ENCODE assay signal across 1 cellular context in the genomic region with DNA sequence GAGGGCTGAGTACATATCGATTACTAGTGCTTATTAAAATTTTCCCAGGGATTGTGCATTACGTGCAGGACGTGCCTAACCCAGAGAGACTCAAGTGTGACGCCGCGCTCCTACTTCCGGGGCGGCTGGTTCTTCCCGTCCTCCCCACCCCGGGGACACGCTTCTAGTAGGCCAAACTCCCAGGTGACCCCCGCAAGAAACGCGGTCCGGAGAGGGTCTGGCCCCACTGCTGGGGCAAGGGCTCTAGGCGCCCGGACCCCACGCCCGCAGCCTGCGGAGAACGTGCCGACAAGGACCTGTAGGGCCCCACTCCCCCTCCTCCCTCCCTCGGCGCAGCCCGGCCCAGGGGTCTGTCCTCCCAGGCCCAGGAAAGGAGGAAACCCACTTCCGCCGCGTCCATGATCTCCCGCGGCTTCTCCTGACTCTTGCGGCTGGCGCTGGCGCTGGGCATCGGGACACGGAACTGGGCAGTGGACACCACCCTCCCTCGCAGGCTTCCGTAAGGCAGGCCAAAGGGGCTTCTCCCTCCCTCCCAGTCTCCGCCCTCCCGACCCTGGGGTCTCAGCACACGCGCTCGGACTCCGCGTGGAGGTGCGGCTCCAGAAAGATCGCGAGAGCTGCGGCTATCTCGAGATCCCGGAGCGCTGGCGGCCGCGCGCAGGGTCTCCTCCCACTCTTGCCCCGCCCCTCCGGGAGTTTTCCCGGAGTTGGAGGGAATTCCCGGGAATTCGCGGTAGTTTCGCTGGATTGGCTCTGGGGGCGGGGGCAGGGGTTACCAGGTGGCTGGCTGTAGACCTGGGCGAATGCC.
A peak's percentile ranks its signal among the peaks of the same experiment; 100 is the strongest.
TF ChIP-seq lines count a peak whose summit lies in the region.

DARS1 (minus strand) TSS at position 609 of the 808 bp plus-strand sequence; CDS start at position 451, 158 bp downstream.

TF ChIP-seq in K562, 482 proteins besides CTCF, POLR2A, EP300 and RAD21 (continued from another document and continues in another):
- TF ChIP-seq ARID3A (IDR thresholded peaks at IDR 0.05; ENCODE audit: borderline replicate concordance, low read depth, low read length) (no peak), SPI1 (IDR thresholded peaks at IDR 0.05; ENCODE audit: borderline replicate concordance, low read depth, low read length) (peak; percentile 55; the same call in 1 of the 2 replicates), RCOR1 (IDR thresholded peaks at IDR 0.05; ENCODE audit: borderline replicate concordance in 1 of 2, low read depth in 2 of 2, low read length in 2 of 2) (no peak; a peak in 1 of 4 replicates), SRSF7 (optimal IDR thresholded peaks at IDR 0.05; ENCODE audit: low read depth, low read length) (no peak), SUPT5H (IDR thresholded peaks at IDR 0.05) (peak; percentile 89), SOX6 (IDR thresholded peaks at IDR 0.05) (peak; percentile 36; the same call in 1 of the 2 replicates), E2F6 (IDR thresholded peaks at IDR 0.05; ENCODE audit: borderline replicate concordance in 1 of 2, extremely low read depth in 1 of 2, insufficient read depth in 1 of 2, insufficient read length in 1 of 2, low read depth in 1 of 2, low read length in 1 of 2, poor library complexity in 1 of 2, severe bottlenecking in 1 of 2) (peak in 1 of 2 experiments; percentile 63), ZBTB7A (IDR thresholded peaks at IDR 0.05; ENCODE audit: borderline replicate concordance, control insufficient read depth, low read depth, low read length) (peak; percentile 97), HDAC2 (IDR thresholded peaks at IDR 0.05) (peak; percentile 38; the same call in 1 of the 2 replicates), NR2F6 (CRISPR knock-in tag; IDR thresholded peaks at IDR 0.05) (no peak), TSC22D4 (tag; IDR thresholded peaks at IDR 0.05) (no peak), CXXC5 (CRISPR knock-in tag; IDR thresholded peaks at IDR 0.05) (peak; percentile 82), ZNF263 (CRISPR knock-in tag; IDR thresholded peaks at IDR 0.05; ENCODE audit: borderline replicate concordance) (peak; percentile 99), POLR2AphosphoS5 (IDR thresholded peaks at IDR 0.05; ENCODE audit: control insufficient read depth, insufficient read depth, low read depth, low read length) (peak; percentile 68; the same call in 1 of the 2 replicates), ZNF174 (CRISPR knock-in tag; IDR thresholded peaks at IDR 0.05) (no peak), BRD4 (IDR thresholded peaks at IDR 0.05) (peak; percentile 74), TEAD1 (CRISPR knock-in tag; IDR thresholded peaks at IDR 0.05) (no peak), ZNF146 (CRISPR knock-in tag; IDR thresholded peaks at IDR 0.05; ENCODE audit: unreplicated experiment) (no peak), TAF7 (tag; IDR thresholded peaks at IDR 0.05) (peak; percentile 84), NELFE (IDR thresholded peaks at IDR 0.05; ENCODE audit: insufficient read depth, insufficient read length) (no peak), FOSL1 (tag; conservative IDR thresholded peaks at IDR 0.05) (no peak; the same call in 1 of the 2 replicates), ZNF12 (CRISPR knock-in tag; IDR thresholded peaks at IDR 0.05) (peak; percentile 67; the same call in 1 of the 2 replicates), DPF2 (IDR thresholded peaks at IDR 0.05) (no peak; the same call in 1 of the 2 replicates), HNRNPUL1 (IDR thresholded peaks at IDR 0.05; ENCODE audit: low read length) (no peak), ZNF395 (CRISPR knock-in tag; IDR thresholded peaks at IDR 0.05) (peak; percentile 30; the same call in 1 of the 2 replicates), STAT6 (CRISPR knock-in tag; IDR thresholded peaks at IDR 0.05) (0 out of 2 replicates have a peak, but pooled peaks have one; percentile 78), SAFB (IDR thresholded peaks at IDR 0.05; ENCODE audit: borderline replicate concordance, low read depth, low read length) (no peak; the same call in 1 of the 2 replicates), ELF4 (CRISPR knock-in tag; IDR thresholded peaks at IDR 0.05) (no peak), NR2C2 (CRISPR knock-in tag; IDR thresholded peaks at IDR 0.05) (no peak), NR2C2 (tag; IDR thresholded peaks at IDR 0.05) (peak; percentile 92), CSDE1 (IDR thresholded peaks at IDR 0.05) (no peak; a peak in 1 of 4 replicates), PHF8 (IDR thresholded peaks at IDR 0.05; ENCODE audit: borderline replicate concordance, low read length) (peak; percentile 98), XRCC4 (IDR thresholded peaks at IDR 0.05; ENCODE audit: extremely low read depth, insufficient read depth, insufficient read length) (no peak), EP400 (IDR thresholded peaks at IDR 0.05) (peak; percentile 99)
- TF ChIP-seq, protein P1, sequence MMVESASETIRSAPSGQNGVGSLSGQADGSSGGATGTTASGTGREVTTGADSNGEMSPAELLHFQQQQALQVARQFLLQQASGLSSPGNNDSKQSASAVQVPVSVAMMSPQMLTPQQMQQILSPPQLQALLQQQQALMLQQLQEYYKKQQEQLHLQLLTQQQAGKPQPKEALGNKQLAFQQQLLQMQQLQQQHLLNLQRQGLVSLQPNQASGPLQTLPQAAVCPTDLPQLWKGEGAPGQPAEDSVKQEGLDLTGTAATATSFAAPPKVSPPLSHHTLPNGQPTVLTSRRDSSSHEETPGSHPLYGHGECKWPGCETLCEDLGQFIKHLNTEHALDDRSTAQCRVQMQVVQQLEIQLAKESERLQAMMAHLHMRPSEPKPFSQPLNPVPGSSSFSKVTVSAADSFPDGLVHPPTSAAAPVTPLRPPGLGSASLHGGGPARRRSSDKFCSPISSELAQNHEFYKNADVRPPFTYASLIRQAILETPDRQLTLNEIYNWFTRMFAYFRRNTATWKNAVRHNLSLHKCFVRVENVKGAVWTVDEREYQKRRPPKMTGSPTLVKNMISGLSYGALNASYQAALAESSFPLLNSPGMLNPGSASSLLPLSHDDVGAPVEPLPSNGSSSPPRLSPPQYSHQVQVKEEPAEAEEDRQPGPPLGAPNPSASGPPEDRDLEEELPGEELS (CRISPR knock-in tag; IDR thresholded peaks at IDR 0.05; ENCODE audit: borderline replicate concordance): peak; percentile 76; the same call in 1 of the 2 replicates
- TF ChIP-seq, protein P2, sequence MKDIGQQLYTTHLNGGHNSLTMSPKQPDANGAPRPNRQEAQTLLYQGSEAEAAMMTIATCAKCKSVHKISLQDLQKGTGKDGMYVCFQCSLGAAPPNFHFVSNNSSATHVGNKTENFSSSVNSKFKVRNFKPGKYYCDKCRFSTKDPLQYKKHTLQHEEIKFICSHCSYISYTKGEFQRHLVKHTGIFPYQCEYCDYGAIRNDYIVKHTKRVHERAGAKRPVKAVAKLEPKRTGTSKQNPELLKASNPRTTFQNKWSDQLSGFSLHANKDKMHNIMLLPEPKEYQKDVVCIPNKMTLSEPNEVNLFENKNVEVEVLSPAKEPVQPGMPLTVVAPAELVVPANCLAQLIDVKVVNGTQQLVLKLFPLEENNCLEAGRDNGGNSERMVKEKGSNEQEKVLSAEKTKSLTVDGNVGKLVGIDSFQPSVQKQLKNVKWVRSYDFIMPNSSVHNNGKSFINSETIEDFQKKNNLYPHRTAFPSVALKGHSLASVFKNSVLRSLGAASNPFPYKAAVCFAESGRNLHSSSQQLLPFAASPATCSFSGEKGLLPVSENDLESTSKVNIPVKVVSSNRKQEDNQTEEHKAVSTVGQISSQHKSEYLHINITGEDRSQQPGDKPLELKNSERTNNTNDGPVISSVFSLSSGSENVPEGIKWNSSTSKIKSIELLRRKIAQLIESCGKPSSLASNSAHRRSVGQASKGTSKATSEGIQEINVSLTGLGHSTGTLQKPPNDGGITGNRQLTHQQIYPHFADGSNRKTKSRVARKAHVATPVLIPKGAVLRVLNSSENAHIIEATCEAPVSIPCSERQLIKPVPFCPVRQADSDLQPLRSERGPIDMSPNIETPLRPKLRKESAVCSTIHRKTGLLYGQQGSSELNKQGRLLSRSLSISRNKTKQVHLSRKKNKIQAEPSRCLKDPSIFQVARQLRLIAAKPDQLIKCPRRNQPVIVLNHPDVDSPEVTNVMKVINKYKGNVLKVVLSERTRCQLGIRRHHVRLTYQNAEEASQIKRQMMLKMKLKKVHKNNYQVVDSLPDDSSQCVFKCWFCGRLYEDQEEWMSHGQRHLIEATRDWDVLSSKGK (CRISPR knock-in tag; IDR thresholded peaks at IDR 0.05): no peak
